ENCODE assay signal across 21 cellular contexts in the genomic region with DNA sequence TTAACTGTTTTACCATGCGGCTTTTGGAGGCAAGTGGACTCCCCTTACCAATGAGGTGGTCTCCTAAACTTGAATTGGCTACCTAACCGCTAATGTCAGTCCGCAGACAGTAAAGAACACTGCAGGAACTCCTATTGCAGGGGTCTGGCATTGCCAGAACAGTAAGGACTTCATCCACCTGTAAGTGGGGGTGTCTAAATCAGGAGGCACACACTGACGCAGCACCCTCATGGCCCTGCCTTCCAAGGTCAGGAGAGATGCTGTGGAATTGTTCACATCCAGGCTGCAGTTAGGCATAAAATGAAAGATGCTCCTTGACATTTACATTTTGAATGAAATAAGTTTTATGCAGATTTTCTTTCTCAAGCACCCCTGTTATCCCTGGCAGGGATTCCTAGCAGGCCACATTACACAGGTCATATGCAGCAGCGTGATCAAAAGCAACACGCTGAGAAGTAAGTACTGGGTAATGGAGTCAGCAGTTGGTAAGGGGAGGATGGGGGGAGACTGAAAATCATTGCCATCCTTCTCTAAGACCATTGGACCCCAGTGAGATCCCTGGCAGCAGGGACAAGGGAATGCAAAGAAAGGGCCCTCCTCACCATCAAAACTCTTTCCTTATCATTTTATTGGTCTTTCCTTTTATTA. TPM values are rescaled to one million over a fixed set of nuclear protein-coding genes. Genes with fewer than 3 reads are reported as not detected.
DNase-seq lines count a peak whose midpoint lies in the region; ATAC-seq, FAIRE-seq and TF ChIP-seq lines count a peak whose summit lies in the region.
"Had no signal": no experiment of that assay in that cellular context is flagged by ENCODE, and none has a peak within 500 bp of the region (broad histone marks: within the 10 kb centered on the region; RNA-seq: fewer than 3 reads in every experiment).

No MANE protein-coding gene starts in this region.

- H3K4me3 ChIP-seq in heart left ventricle = peak overlapping the region in 9 of 12 donors; percentile 2 to 73 (median 60)
- H3K4me3 ChIP-seq in duodenal mucosa (ENCODE audit: low read depth in 1 of 2, low read length in 2 of 2) = no peak overlapping the region
- H3K4me3 ChIP-seq in kidney (ENCODE audit: low read length in 2 of 2) = peak overlapping the region; percentile 77 to 98
- H3K4me3 ChIP-seq in transverse colon = peak overlapping the region in 1 of 4 donors; percentile 60
- no peak overlapping the region for H3K4me3 ChIP-seq in ovary
- H3K4me3 ChIP-seq: MG63, SJCRH30 had no signal

- intact Hi-C loops in heart left ventricle (cut with DNase I) = loop anchor here in 2 of 10 donors (5.0 kb wide), 1 partner anchor 46 kb away; no protein-coding TSS in a partner anchor
- intact Hi-C loops in cardiac septum (cut with DNase I) = loop anchor here (5.0 kb wide), 2 partner anchors 94 to 361 kb away; no protein-coding TSS in a partner anchor
- intact Hi-C loops in kidney (cut with DNase I) = no loop called here
- intact Hi-C loops in transverse colon (cut with DNase I; ENCODE audit: low total_unique reads) = no loop called here
- intact Hi-C loops in ovary (cut with DNase I) = no loop called here

- H3K36me3 ChIP-seq in heart left ventricle (peaks cover 0 to 4% (median 0%) of the 10 kb centered on the region in 9 donors), duodenal mucosa (ENCODE audit: control insufficient read depth in 1 of 2, insufficient read depth in 2 of 2, low read length in 2 of 2) (no peaks in the 10 kb centered on the region), kidney (ENCODE audit: control insufficient read depth in 1 of 2, insufficient read depth in 2 of 2, low read length in 2 of 2) (peaks cover 0 to 7% of the 10 kb centered on the region in 2 donors), transverse colon (no peaks in the 10 kb centered on the region), ovary (no peaks in the 10 kb centered on the region)
- H3K36me3 ChIP-seq: MG63, SJCRH30 had no signal

- no peak for TF ChIP-seq CTCF in heart left ventricle (IDR thresholded peaks at IDR 0.05)
- TF ChIP-seq CTCF in kidney (IDR thresholded peaks at IDR 0.05; ENCODE audit: borderline replicate concordance, extremely low read depth, insufficient read depth) = no peak
- TF ChIP-seq CTCF in transverse colon (IDR thresholded peaks at IDR 0.05) = no peak
- no peak for TF ChIP-seq CTCF in ovary (IDR thresholded peaks at IDR 0.05)

- DNase-seq in heart left ventricle (no peak), cardiac septum (ENCODE audit: low spot score) (no peak), kidney (no peak), transverse colon (no peak), frontal cortex (ENCODE audit: low spot score in 2 of 2) (no peak), NCI-H2029 (lab: John Stamatoyannopoulos, UW) (no peak), ovary (no peak)
- DNase-seq: 8988T; BE2C; CD4-positive, alpha-beta T cell; DMS53; H7; IMR-90; Karpas-422; MG63; NCI-H1092; NCI-H187; NK-92 treated with Interleukin-12 subunit alpha and Interleukin-12 subunit beta, amount 100 ng/mL, for 24 hours; OCI-M1; SJCRH30 had no signal

- FAIRE-seq in kidney (lab: Jason Lieb, UNC) (no peak), frontal cortex (lab: Jason Lieb, UNC) (no peak)

- H3K27me3 ChIP-seq in heart left ventricle (no peaks in the 10 kb centered on the region), duodenal mucosa (ENCODE audit: control insufficient read depth in 1 of 2, insufficient read depth in 2 of 2, low read length in 2 of 2) (no peaks in the 10 kb centered on the region), transverse colon (no peaks in the 10 kb centered on the region), ovary (no peaks in the 10 kb centered on the region)
- H3K27me3 ChIP-seq: BE2C, MG63 had no signal

- TF ChIP-seq POLR2A in heart left ventricle (IDR thresholded peaks at IDR 0.05) = no peak
- TF ChIP-seq POLR2A in transverse colon (IDR thresholded peaks at IDR 0.05) = no peak
- TF ChIP-seq POLR2A in ovary (IDR thresholded peaks at IDR 0.05) = no peak

- in situ Hi-C loops in transverse colon (cut with MboI; ENCODE audit: low pct_ligation_motif_present in 1 of 4, low pct_unique_long_range_greater_than_20kb in 1 of 4, low sequenced_read_pairs in 3 of 4) = no loop called here

- H3K27ac ChIP-seq in heart left ventricle (peak overlapping the region; percentile 78 to 94 (median 84)), duodenal mucosa (ENCODE audit: low read depth, low read length) (peak overlapping the region; percentile 4), kidney (ENCODE audit: low read depth in 2 of 2, low read length in 2 of 2) (peak overlapping the region; percentile 83), transverse colon (peak overlapping the region in 3 of 4 donors; percentile 26 to 90 (median 88)), ovary (no peak overlapping the region)
- H3K27ac ChIP-seq: SJCRH30 had no signal

- 54 to 65% (median 64%) methylated on average over 6 of the region's 6 CpGs for WGBS in heart left ventricle, 4 donors
- 91 to 92% methylated on average over 5 to 6 of the region's 6 CpGs for WGBS in transverse colon (ENCODE audit: low coverage in 1 of 2), 2 donors
- WGBS in ovary, 3 donors = 90 to 96% (median 90%) methylated on average over 6 of the region's 6 CpGs

- H3K9me3 ChIP-seq in heart left ventricle (no peaks in the 10 kb centered on the region), duodenal mucosa (ENCODE audit: control insufficient read depth in 1 of 2, low read length in 2 of 2) (no peaks in the 10 kb centered on the region), kidney (ENCODE audit: control insufficient read depth in 1 of 2, low read length in 2 of 2) (no peaks in the 10 kb centered on the region), transverse colon (no peaks in the 10 kb centered on the region), ovary (no peaks in the 10 kb centered on the region)
- H3K9me3 ChIP-seq: BE2C, MG63, SJCRH30 had no signal

- TF ChIP-seq EP300 in transverse colon (IDR thresholded peaks at IDR 0.05; ENCODE audit: low read depth) (no peak), ovary (IDR thresholded peaks at IDR 0.05) (no peak)

- H3K4me1 ChIP-seq in heart left ventricle (peaks cover 0 to 33% (median 1%) of the 10 kb centered on the region in 12 donors), duodenal mucosa (ENCODE audit: control insufficient read depth in 1 of 2, insufficient read depth in 2 of 2, low read length in 2 of 2) (peaks cover 6 to 17% of the 10 kb centered on the region in 2 donors), kidney (ENCODE audit: control insufficient read depth in 1 of 2, insufficient read depth in 1 of 2, low read depth in 1 of 2, low read length in 2 of 2) (peaks cover 14 to 16% of the 10 kb centered on the region in 2 donors), transverse colon (peaks cover 7 to 40% (median 33%) of the 10 kb centered on the region in 4 donors), ovary (ENCODE audit: insufficient read depth) (peaks cover 4% of the 10 kb centered on the region)
- H3K4me1 ChIP-seq: SJCRH30 had no signal

- no peak for ATAC-seq in heart left ventricle

- H3K9ac ChIP-seq in duodenal mucosa (ENCODE audit: low read depth in 1 of 2, low read length in 2 of 2) (no peak overlapping the region), kidney (ENCODE audit: low read length in 2 of 2) (peak overlapping the region; percentile 49 to 89)

RNA-seq across cellular contexts. Expression of gene PPARGC1A, which starts 3.8 kb away (rescaled TPM):
- total RNA-seq in heart left ventricle (100 to 1,000 TPM in 1 of 9 donors, 10 to 100 TPM in 8; 47.2 to 103 (median 84.4) TPM), cardiac septum (99.6 TPM), kidney (80.8 TPM), transverse colon (1,000 to 10,000 TPM in 1 of 4 donors, 100 to 1,000 TPM in 1, 10 to 100 TPM in 2; 63.7 to 4,431 (median 108) TPM), frontal cortex (4.5 TPM), ovary (1 to 10 TPM in 5 of 7 donors, under 1 TPM in 2; 0.90 to 6.3 (median 2.2) TPM)
- polyA plus RNA-seq in heart left ventricle (10 to 100 TPM; 25.4 to 25.6 TPM), kidney (ENCODE audit: insufficient read depth, low read depth, low replicate concordance) (22.8 TPM), ovary (1 to 10 TPM in 1 of 2 donors, under 1 TPM in 1; 0.38 to 2.5 TPM)
- total RNA-seq: CD4-positive, alpha-beta T cell had no signal

Comparison
In these comparisons a context has a peak if more than half of its experiments do, and no peak if none do; other contexts are left out.
1. H3K27ac ChIP-seq: peak in heart left ventricle (12 of 12), duodenal mucosa (single experiment), kidney (2 of 2) and transverse colon (3 of 4); none in ovary (0 of 2).
2. H3K4me3 ChIP-seq: peak in heart left ventricle (9 of 12) and kidney (2 of 2); none in duodenal mucosa (0 of 2) and ovary (single experiment).
3. H3K9ac ChIP-seq: peak in kidney (2 of 2); none in duodenal mucosa (0 of 2).